Comparison of ENCODE assay signal across 10 cellular contexts in the genomic region with DNA sequence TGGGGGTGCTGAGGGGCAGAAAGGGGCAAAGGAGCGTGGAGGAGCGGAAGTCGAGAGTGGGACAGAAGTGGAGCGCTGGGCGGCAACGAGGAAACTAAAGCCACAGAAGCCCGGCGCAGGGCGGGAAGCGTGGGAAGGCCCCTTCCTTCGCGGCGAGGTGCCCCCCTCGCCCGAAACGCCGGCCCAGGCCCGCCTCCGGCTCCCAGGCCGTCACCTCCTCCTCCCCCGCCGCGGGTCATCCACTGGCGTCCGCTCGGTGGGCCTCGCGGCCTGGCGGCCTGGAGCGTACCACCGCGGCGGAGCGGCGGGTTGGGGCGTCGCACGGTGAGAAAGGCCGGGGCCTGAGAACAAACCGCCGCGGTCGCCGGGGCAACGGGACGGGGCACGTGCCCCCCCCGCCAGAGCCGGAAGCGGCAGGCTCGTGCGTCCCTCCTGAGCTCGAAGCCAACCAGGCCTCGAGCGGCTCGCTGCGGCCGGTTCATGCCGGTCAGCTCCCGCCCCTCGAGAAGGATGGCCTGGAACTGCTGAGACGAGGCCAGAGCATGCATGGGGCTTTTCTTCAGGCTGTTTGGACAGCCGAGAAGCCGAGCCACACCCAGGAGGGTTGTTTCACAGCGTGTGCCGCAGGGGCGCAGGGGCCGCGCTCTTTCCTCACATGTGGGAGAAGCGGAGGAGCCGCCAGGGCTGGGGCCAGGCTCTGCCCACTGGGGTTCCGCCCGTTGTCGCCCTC. TPM values are rescaled to one million over a fixed set of nuclear protein-coding genes. Genes with fewer than 3 reads are reported as not detected.
A peak's percentile ranks its signal among the peaks of the same experiment; 100 is the strongest.
DNase-seq lines count a peak whose midpoint lies in the region; ATAC-seq, FAIRE-seq and TF ChIP-seq lines count a peak whose summit lies in the region.
"Had no signal": no experiment of that assay in that cellular context is flagged by ENCODE, and none has a peak within 500 bp of the region (broad histone marks: within the 10 kb centered on the region; RNA-seq: fewer than 3 reads in every experiment).

A gene (minus strand): TSS at position 349 of the 730 bp plus-strand sequence. CDS start 469 bp downstream, outside the sequence.

- H3K27me3 ChIP-seq in H9 (ENCODE audit: insufficient read depth, low read length) (no peaks in the 10 kb centered on the region), keratinocyte (ENCODE audit: control insufficient read depth, extremely low read depth, insufficient read depth, low read length) (no peaks in the 10 kb centered on the region)

- H2BK20ac ChIP-seq in H9 (ENCODE audit: low read depth, low read length, poor library complexity, severe bottlenecking): no peak within 1 kb of the TSS

- H3K9ac ChIP-seq in H9 (ENCODE audit: extremely low read depth, insufficient read length, low read length): no peak within 1 kb of the TSS
- no peak within 1 kb of the TSS for H3K9ac ChIP-seq in keratinocyte (ENCODE audit: control insufficient read depth, extremely low read depth, insufficient read depth, low read length)

- H3K9me3 Mint-ChIP-seq in H9: no peaks in the 10 kb centered on the region
- H3K9me3 Mint-ChIP-seq in stimulated activated effector memory CD8-positive, alpha-beta T cell treated with anti-CD3 and anti-CD28 coated beads, Interleukin-12 subunit alpha, Interleukin-12 subunit beta, amount 100 ng/mL, for 72 hours: no peaks in the 10 kb centered on the region

- TF ChIP-seq CTCF in H9 (conservative IDR thresholded peaks at IDR 0.05) (no peak), keratinocyte (optimal IDR thresholded peaks at IDR 0.05 in 1 of 3, IDR thresholded peaks at IDR 0.05 in 1 of 3, conservative IDR thresholded peaks at IDR 0.05 in 1 of 3; ENCODE audit: extremely low read depth in 1 of 3, insufficient read depth in 2 of 3, low read length in 3 of 3) (no peak)

- no peak within 1 kb of the TSS for H2BK12ac ChIP-seq in H9 (ENCODE audit: insufficient read length, low read depth, low read length)

- no peaks in the 10 kb centered on the region for H3K23me2 ChIP-seq in H9 (ENCODE audit: insufficient read length, low read depth, low read length, poor library complexity, severe bottlenecking)

- no peak within 1 kb of the TSS for H2BK5ac ChIP-seq in H9 (ENCODE audit: insufficient read length, low read length)

- H3K9me1 ChIP-seq in keratinocyte (ENCODE audit: control insufficient read depth, extremely low read depth, insufficient read depth, low read length): no peaks in the 10 kb centered on the region

- no peak within 1 kb of the TSS for H3T11ph ChIP-seq in H9 (ENCODE audit: low read length)

- DNase-seq in H9 (peak; percentile 68), activated gamma-delta T cell treated with Interleukin-2 at 50 U/mL for 16 hours (peak; percentile 21), keratinocyte (ENCODE audit: low read depth, low spot score) (no peak), urothelium cell line (ENCODE audit: low spot score) (no peak), 8988T (no peak), DMS53 treated with DMSO at 0.1 percent for 48 hours (lab: John Stamatoyannopoulos, UW; ENCODE audit: unreplicated experiment) (no peak)
- DNase-seq in stimulated activated effector memory CD8-positive, alpha-beta T cell treated with anti-CD3 and anti-CD28 coated beads, Interleukin-12 subunit alpha, Interleukin-12 subunit beta, amount 100 ng/mL, for 72 hours (ENCODE audit: low spot score in 2 of 2): no peak

- H3K79me1 ChIP-seq in H9 (ENCODE audit: insufficient read depth, low read depth, low read length, poor library complexity, severe bottlenecking): no peaks in the 10 kb centered on the region

- H2BK15ac ChIP-seq in H9 (ENCODE audit: low read depth, low read length): no peak within 1 kb of the TSS

- H3K4me1 Mint-ChIP-seq in H9: peaks cover 4 to 10% of the 10 kb centered on the region in 2 experiments
- H3K4me1 Mint-ChIP-seq in stimulated activated effector memory CD8-positive, alpha-beta T cell treated with anti-CD3 and anti-CD28 coated beads, Interleukin-12 subunit alpha, Interleukin-12 subunit beta, amount 100 ng/mL, for 72 hours: peaks cover 12% of the 10 kb centered on the region

- H2AFZ ChIP-seq in H9 (ENCODE audit: low read length): no peak within 1 kb of the TSS
- peak within 1 kb of the TSS; percentile 46 for H2AFZ ChIP-seq in keratinocyte (ENCODE audit: control insufficient read depth, low read length)

- H3K14ac ChIP-seq in H9 (ENCODE audit: insufficient read depth, low read length): no peak within 1 kb of the TSS

- no peak within 1 kb of the TSS for H2AK5ac ChIP-seq in H9 (ENCODE audit: insufficient read length, low read length)

- H3K27ac ChIP-seq in H9 (ENCODE audit: insufficient read length, low read depth, low read length) (no peak within 1 kb of the TSS), keratinocyte (ENCODE audit: control insufficient read depth, insufficient read depth, low read length) (no peak within 1 kb of the TSS)

- FAIRE-seq in keratinocyte (lab: Jason Lieb, UNC) (no peak), urothelium cell line (lab: Jason Lieb, UNC) (no peak)
- FAIRE-seq: GM18507 had no signal

- H3K4me2 ChIP-seq in H9 (ENCODE audit: insufficient read depth, insufficient read length, low read length) (no peak within 1 kb of the TSS), keratinocyte (ENCODE audit: control insufficient read depth, extremely low read depth, insufficient read depth, low read depth, low read length) (peak within 1 kb of the TSS; percentile 27)

- H3K79me2 ChIP-seq in H9 (ENCODE audit: insufficient read depth, low read length): no peaks in the 10 kb centered on the region
- no peaks in the 10 kb centered on the region for H3K79me2 ChIP-seq in keratinocyte (ENCODE audit: control insufficient read depth, insufficient read depth, low read length)

- peak; percentile 72 for ATAC-seq in stimulated activated effector memory CD8-positive, alpha-beta T cell treated with anti-CD3 and anti-CD28 coated beads, Interleukin-12 subunit alpha, Interleukin-12 subunit beta, amount 100 ng/mL, for 72 hours
- no peak for ATAC-seq in GM21576 (IDR thresholded peaks at IDR 0.05; ENCODE audit: unreplicated experiment)

- H3K36me3 ChIP-seq in keratinocyte (ENCODE audit: control insufficient read depth in 2 of 2, extremely low read depth in 1 of 2, insufficient read depth in 2 of 2, low read length in 2 of 2): no peaks in the 10 kb centered on the region

- no peak within 1 kb of the TSS for H3K18ac ChIP-seq in H9 (ENCODE audit: insufficient read length, low read depth, low read length)

- peaks cover 7% of the 10 kb centered on the region for H3K27me3 Mint-ChIP-seq in H9 (ENCODE audit: low read depth)

- H4K8ac ChIP-seq in H9 (replicated peaks; ENCODE audit: insufficient read length, low read depth, low read length): no peak within 1 kb of the TSS

- H3K4me3 ChIP-seq in keratinocyte (ENCODE audit: control insufficient read depth in 2 of 3, extremely low read depth in 1 of 3, insufficient read depth in 2 of 3, low read depth in 1 of 3, low read length in 3 of 3): no peak within 1 kb of the TSS

- dilution Hi-C loops in keratinocyte (cut with MboI; ENCODE audit: extremely low pct_ligation_motif_present, low sequenced_read_pairs): no loop called here

- H3K56ac ChIP-seq in H9 (ENCODE audit: insufficient read length, low read depth, low read length): no peak within 1 kb of the TSS

- no peak within 1 kb of the TSS for H3K23ac ChIP-seq in H9 (ENCODE audit: insufficient read length, low read depth, low read length)

- H4K91ac ChIP-seq in H9 (ENCODE audit: insufficient read length, low read depth, low read length): no peak within 1 kb of the TSS

- H3K4ac ChIP-seq in H9 (ENCODE audit: low read depth, low read length): no peak within 1 kb of the TSS

- no peaks in the 10 kb centered on the region for H3K36me3 Mint-ChIP-seq in H9 (ENCODE audit: insufficient read depth in 1 of 3, low read depth in 3 of 3)
- peaks cover 5% of the 10 kb centered on the region for H3K36me3 Mint-ChIP-seq in stimulated activated effector memory CD8-positive, alpha-beta T cell treated with anti-CD3 and anti-CD28 coated beads, Interleukin-12 subunit alpha, Interleukin-12 subunit beta, amount 100 ng/mL, for 72 hours

- no peak within 1 kb of the TSS for H2BK120ac ChIP-seq in H9 (ENCODE audit: low read depth, low read length, poor library complexity, severe bottlenecking)

- WGBS in H9 (ENCODE audit: extremely low coverage, insufficient read length, low lambda C conversion rate): no CpG with 5 or more reads among the region's 74 CpGs

- no peak within 1 kb of the TSS; a peak in 1 of 5 replicates for H3K4me3 Mint-ChIP-seq in H9
- H3K4me3 Mint-ChIP-seq in stimulated activated effector memory CD8-positive, alpha-beta T cell treated with anti-CD3 and anti-CD28 coated beads, Interleukin-12 subunit alpha, Interleukin-12 subunit beta, amount 100 ng/mL, for 72 hours: peak within 1 kb of the TSS; percentile 60

- no peak within 1 kb of the TSS for H4K5ac ChIP-seq in H9 (ENCODE audit: insufficient read length, low read depth, low read length)

- H4K20me1 ChIP-seq in H9 (ENCODE audit: control insufficient read depth, insufficient read depth, insufficient read length): no peaks in the 10 kb centered on the region
- H4K20me1 ChIP-seq in keratinocyte (ENCODE audit: control insufficient read depth, extremely low read depth, insufficient read depth, low read length): no peaks in the 10 kb centered on the region

- H3K27ac Mint-ChIP-seq in H9: no peak within 1 kb of the TSS
- no peak within 1 kb of the TSS for H3K27ac Mint-ChIP-seq in stimulated activated effector memory CD8-positive, alpha-beta T cell treated with anti-CD3 and anti-CD28 coated beads, Interleukin-12 subunit alpha, Interleukin-12 subunit beta, amount 100 ng/mL, for 72 hours

- no peaks in the 10 kb centered on the region for H3K4me1 ChIP-seq in H9 (ENCODE audit: insufficient read depth, low read length)
- peaks cover 2% of the 10 kb centered on the region for H3K4me1 ChIP-seq in keratinocyte (ENCODE audit: control insufficient read depth, extremely low read depth, insufficient read depth, low read length)

- no peaks in the 10 kb centered on the region for H3K9me3 ChIP-seq in H9 (ENCODE audit: control insufficient read depth, low read depth, low read length)
- no peaks in the 10 kb centered on the region for H3K9me3 ChIP-seq in keratinocyte (ENCODE audit: control insufficient read depth, low read depth, low read length)

RNA-seq across cellular contexts. Expression of the gene that starts here (rescaled TPM):
- not detected in 2 replicates for total RNA-seq in H9 (2021)
- not detected in 3 replicates for polyA plus RNA-seq in keratinocyte
- not detected for polyA plus RNA-seq in keratinocyte (2011; ENCODE audit: low read depth)
- not detected in 2 replicates for polyA plus RNA-seq in keratinocyte (2011; cell fraction: cytosol; rRNA removed)
- not detected in 2 replicates for polyA plus RNA-seq in keratinocyte (2011; cell fraction: nucleus; rRNA removed)
- not detected in 2 replicates for polyA plus RNA-seq in keratinocyte (2012; ENCODE audit: low replicate concordance)
- polyA minus RNA-seq in keratinocyte: not detected in 3 replicates
- not detected for polyA minus RNA-seq in keratinocyte (2011; cell fraction: cytosol; rRNA and poly(A)+ RNA removed)
- not detected in 2 replicates for polyA minus RNA-seq in keratinocyte (2011; cell fraction: nucleus; rRNA and poly(A)+ RNA removed)
- total RNA-seq: activated CD8-positive, alpha-beta memory T cell treated with anti-CD3 and anti-CD28 coated beads for 36 hours had no signal

Comparison
In these comparisons a context has a peak if more than half of its experiments do, and no peak if none do; other contexts are left out.
1. Peak in DNase-seq in H9; RNA of the gene not detected or under 1 TPM.